ENCODE assay signal across 1 cellular context in the genomic region with DNA sequence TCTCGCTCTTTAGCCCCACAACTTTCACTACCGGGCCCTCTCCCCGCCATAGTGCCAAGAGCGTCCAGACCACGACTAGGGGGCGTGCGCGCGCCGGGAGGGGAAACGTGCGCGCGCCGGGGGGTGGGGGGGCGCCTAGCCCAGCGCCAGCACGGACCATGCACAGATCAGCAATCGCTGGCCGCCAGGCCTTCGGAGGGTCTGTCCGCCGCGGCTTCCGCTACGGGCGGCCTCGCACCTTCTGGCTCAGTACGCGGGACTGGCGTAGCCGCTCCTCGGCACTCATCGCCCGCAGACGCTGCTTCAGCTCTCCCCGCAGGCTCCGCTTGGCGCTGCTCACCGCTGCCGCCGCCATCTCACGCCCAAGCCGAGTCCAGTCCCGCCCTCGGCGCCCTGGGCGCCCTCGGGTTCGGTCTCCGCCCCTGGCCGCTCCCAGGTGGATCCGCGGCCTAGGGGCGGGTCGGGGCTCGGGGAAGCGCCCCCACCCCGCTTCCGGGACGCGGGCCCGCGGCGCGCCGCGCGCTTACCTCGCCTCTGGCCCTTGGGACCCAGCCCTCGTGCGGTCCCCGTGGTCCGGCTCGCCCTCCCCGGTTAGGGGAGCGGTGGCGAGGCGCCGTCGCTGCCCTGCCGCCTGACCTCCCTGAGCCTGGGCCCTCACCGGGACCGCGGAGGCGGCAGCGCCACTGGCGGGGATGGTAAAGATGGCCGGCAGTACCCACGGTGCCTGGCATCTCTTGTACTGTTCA.
TF ChIP-seq lines count a peak whose summit lies in the region.

TSS of gene MTHFS (minus strand) at position 381 of the 746 bp plus-strand sequence. CDS start at position 355, 26 bp downstream.

TF ChIP-seq in HepG2, 621 proteins besides CTCF, POLR2A, EP300 and RAD21 (continued from another document and continues in another):
- TF ChIP-seq YEATS2 (CRISPR knock-in tag; IDR thresholded peaks at IDR 0.05; ENCODE audit: borderline replicate concordance) (peak; percentile 67), ELF1 (CRISPR knock-in tag; IDR thresholded peaks at IDR 0.05) (peak; percentile 19; the same call in 1 of the 2 replicates), ZFX (CRISPR knock-in tag; IDR thresholded peaks at IDR 0.05; ENCODE audit: low read depth) (peak; percentile 96), HOXA7 (CRISPR knock-in tag; IDR thresholded peaks at IDR 0.05) (no peak), PAF1 (CRISPR knock-in tag; IDR thresholded peaks at IDR 0.05) (no peak), CEBPG (CRISPR knock-in tag; IDR thresholded peaks at IDR 0.05) (no peak), POLR2G (IDR thresholded peaks at IDR 0.05; ENCODE audit: low read depth, low read length) (peak; percentile 98), NFKB2 (CRISPR knock-in tag; IDR thresholded peaks at IDR 0.05; ENCODE audit: borderline replicate concordance) (peak; percentile 90), ZNF232 (CRISPR knock-in tag; IDR thresholded peaks at IDR 0.05; ENCODE audit: borderline replicate concordance) (peak; percentile 67; the same call in 1 of the 2 replicates), ERF (CRISPR knock-in tag; IDR thresholded peaks at IDR 0.05) (peak; percentile 71), HES4 (CRISPR knock-in tag; IDR thresholded peaks at IDR 0.05; ENCODE audit: borderline replicate concordance) (peak; percentile 93; the same call in 1 of the 2 replicates), RNF2 (conservative IDR thresholded peaks at IDR 0.05; ENCODE audit: low read depth) (peak; percentile 96), SETDB1 (CRISPR knock-in tag; IDR thresholded peaks at IDR 0.05; ENCODE audit: borderline replicate concordance) (no peak; the same call in 1 of the 2 replicates), SIN3A (IDR thresholded peaks at IDR 0.05; ENCODE audit: borderline replicate concordance, low read depth, low read length) (peak; percentile 54; the same call in 1 of the 2 replicates), ZNF331 (CRISPR knock-in tag; IDR thresholded peaks at IDR 0.05) (peak; percentile 69; the same call in 1 of the 2 replicates), KMT2B (CRISPR knock-in tag; IDR thresholded peaks at IDR 0.05) (peak; percentile 90), TSC22D2 (CRISPR knock-in tag; IDR thresholded peaks at IDR 0.05; ENCODE audit: borderline replicate concordance) (peak; percentile 66), SOX5 (CRISPR knock-in tag; IDR thresholded peaks at IDR 0.05; ENCODE audit: borderline replicate concordance) (no peak), SAFB2 (CRISPR knock-in tag; IDR thresholded peaks at IDR 0.05; ENCODE audit: borderline replicate concordance, low read depth) (peak; percentile 95), ETV6 (CRISPR knock-in tag; conservative IDR thresholded peaks at IDR 0.05) (peak; percentile 81; the same call in 1 of the 2 replicates), IRF2 (CRISPR knock-in tag; IDR thresholded peaks at IDR 0.05) (peak; percentile 17; the same call in 1 of the 2 replicates), POLR2AphosphoS2 (IDR thresholded peaks at IDR 0.05; ENCODE audit: low read depth, low read length) (no peak), U2AF2 (IDR thresholded peaks at IDR 0.05; ENCODE audit: low read depth, low read length) (no peak), NFE2 (CRISPR knock-in tag; IDR thresholded peaks at IDR 0.05) (no peak), ZSCAN25 (CRISPR knock-in tag; IDR thresholded peaks at IDR 0.05) (no peak), ZNF224 (CRISPR knock-in tag; IDR thresholded peaks at IDR 0.05) (peak; percentile 32; the same call in 1 of the 2 replicates), ZNF768 (CRISPR knock-in tag; IDR thresholded peaks at IDR 0.05) (peak; percentile 77), ZFP1 (CRISPR knock-in tag; IDR thresholded peaks at IDR 0.05) (no peak), ZNF274 (CRISPR knock-in tag; IDR thresholded peaks at IDR 0.05) (peak; percentile 75), ZNF850 (CRISPR knock-in tag; conservative IDR thresholded peaks at IDR 0.05) (0 out of 2 replicates have a peak, but pooled peaks have one; percentile 77), DRAP1 (CRISPR knock-in tag; IDR thresholded peaks at IDR 0.05) (peak; percentile 48), ONECUT2 (CRISPR knock-in tag; IDR thresholded peaks at IDR 0.05) (0 out of 2 replicates have a peak, but pooled peaks have one; percentile 9), BRCA1 (CRISPR knock-in tag; IDR thresholded peaks at IDR 0.05) (peak; percentile 83; the same call in 1 of the 2 replicates), HOMEZ (CRISPR knock-in tag; IDR thresholded peaks at IDR 0.05; ENCODE audit: low read depth) (no peak), ZHX2 (IDR thresholded peaks at IDR 0.05; ENCODE audit: low read depth) (no peak), ZHX2 (CRISPR knock-in tag; IDR thresholded peaks at IDR 0.05; ENCODE audit: borderline replicate concordance) (peak; percentile 94), ZNF350 (CRISPR knock-in tag; IDR thresholded peaks at IDR 0.05; ENCODE audit: borderline replicate concordance, low read depth) (peak; percentile 44; the same call in 1 of the 2 replicates), ARID2 (CRISPR knock-in tag; IDR thresholded peaks at IDR 0.05; ENCODE audit: borderline replicate concordance) (no peak), ARNT2 (CRISPR knock-in tag; IDR thresholded peaks at IDR 0.05; ENCODE audit: low read depth) (peak; percentile 82; the same call in 1 of the 2 replicates)
- TF ChIP-seq, protein P1, sequence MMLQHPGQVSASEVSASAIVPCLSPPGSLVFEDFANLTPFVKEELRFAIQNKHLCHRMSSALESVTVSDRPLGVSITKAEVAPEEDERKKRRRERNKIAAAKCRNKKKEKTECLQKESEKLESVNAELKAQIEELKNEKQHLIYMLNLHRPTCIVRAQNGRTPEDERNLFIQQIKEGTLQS (CRISPR knock-in tag; IDR thresholded peaks at IDR 0.05), result no peak; the same call in 1 of the 2 replicates
- TF ChIP-seq, protein P2, sequence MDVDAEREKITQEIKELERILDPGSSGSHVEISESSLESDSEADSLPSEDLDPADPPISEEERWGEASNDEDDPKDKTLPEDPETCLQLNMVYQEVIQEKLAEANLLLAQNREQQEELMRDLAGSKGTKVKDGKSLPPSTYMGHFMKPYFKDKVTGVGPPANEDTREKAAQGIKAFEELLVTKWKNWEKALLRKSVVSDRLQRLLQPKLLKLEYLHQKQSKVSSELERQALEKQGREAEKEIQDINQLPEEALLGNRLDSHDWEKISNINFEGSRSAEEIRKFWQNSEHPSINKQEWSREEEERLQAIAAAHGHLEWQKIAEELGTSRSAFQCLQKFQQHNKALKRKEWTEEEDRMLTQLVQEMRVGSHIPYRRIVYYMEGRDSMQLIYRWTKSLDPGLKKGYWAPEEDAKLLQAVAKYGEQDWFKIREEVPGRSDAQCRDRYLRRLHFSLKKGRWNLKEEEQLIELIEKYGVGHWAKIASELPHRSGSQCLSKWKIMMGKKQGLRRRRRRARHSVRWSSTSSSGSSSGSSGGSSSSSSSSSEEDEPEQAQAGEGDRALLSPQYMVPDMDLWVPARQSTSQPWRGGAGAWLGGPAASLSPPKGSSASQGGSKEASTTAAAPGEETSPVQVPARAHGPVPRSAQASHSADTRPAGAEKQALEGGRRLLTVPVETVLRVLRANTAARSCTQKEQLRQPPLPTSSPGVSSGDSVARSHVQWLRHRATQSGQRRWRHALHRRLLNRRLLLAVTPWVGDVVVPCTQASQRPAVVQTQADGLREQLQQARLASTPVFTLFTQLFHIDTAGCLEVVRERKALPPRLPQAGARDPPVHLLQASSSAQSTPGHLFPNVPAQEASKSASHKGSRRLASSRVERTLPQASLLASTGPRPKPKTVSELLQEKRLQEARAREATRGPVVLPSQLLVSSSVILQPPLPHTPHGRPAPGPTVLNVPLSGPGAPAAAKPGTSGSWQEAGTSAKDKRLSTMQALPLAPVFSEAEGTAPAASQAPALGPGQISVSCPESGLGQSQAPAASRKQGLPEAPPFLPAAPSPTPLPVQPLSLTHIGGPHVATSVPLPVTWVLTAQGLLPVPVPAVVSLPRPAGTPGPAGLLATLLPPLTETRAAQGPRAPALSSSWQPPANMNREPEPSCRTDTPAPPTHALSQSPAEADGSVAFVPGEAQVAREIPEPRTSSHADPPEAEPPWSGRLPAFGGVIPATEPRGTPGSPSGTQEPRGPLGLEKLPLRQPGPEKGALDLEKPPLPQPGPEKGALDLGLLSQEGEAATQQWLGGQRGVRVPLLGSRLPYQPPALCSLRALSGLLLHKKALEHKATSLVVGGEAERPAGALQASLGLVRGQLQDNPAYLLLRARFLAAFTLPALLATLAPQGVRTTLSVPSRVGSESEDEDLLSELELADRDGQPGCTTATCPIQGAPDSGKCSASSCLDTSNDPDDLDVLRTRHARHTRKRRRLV (CRISPR knock-in tag; IDR thresholded peaks at IDR 0.05), result no peak
- TF ChIP-seq, protein P3, sequence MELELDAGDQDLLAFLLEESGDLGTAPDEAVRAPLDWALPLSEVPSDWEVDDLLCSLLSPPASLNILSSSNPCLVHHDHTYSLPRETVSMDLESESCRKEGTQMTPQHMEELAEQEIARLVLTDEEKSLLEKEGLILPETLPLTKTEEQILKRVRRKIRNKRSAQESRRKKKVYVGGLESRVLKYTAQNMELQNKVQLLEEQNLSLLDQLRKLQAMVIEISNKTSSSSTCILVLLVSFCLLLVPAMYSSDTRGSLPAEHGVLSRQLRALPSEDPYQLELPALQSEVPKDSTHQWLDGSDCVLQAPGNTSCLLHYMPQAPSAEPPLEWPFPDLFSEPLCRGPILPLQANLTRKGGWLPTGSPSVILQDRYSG (CRISPR knock-in tag; IDR thresholded peaks at IDR 0.05), result peak; percentile 96; the same call in 1 of the 2 replicates
- TF ChIP-seq, protein P4, sequence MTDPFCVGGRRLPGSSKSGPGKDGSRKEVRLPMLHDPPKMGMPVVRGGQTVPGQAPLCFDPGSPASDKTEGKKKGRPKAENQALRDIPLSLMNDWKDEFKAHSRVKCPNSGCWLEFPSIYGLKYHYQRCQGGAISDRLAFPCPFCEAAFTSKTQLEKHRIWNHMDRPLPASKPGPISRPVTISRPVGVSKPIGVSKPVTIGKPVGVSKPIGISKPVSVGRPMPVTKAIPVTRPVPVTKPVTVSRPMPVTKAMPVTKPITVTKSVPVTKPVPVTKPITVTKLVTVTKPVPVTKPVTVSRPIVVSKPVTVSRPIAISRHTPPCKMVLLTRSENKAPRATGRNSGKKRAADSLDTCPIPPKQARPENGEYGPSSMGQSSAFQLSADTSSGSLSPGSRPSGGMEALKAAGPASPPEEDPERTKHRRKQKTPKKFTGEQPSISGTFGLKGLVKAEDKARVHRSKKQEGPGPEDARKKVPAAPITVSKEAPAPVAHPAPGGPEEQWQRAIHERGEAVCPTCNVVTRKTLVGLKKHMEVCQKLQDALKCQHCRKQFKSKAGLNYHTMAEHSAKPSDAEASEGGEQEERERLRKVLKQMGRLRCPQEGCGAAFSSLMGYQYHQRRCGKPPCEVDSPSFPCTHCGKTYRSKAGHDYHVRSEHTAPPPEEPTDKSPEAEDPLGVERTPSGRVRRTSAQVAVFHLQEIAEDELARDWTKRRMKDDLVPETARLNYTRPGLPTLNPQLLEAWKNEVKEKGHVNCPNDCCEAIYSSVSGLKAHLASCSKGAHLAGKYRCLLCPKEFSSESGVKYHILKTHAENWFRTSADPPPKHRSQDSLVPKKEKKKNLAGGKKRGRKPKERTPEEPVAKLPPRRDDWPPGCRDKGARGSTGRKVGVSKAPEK (CRISPR knock-in tag; IDR thresholded peaks at IDR 0.05; ENCODE audit: borderline replicate concordance), result no peak
